ENCODE assay signal across 27 cellular contexts in the genomic region with DNA sequence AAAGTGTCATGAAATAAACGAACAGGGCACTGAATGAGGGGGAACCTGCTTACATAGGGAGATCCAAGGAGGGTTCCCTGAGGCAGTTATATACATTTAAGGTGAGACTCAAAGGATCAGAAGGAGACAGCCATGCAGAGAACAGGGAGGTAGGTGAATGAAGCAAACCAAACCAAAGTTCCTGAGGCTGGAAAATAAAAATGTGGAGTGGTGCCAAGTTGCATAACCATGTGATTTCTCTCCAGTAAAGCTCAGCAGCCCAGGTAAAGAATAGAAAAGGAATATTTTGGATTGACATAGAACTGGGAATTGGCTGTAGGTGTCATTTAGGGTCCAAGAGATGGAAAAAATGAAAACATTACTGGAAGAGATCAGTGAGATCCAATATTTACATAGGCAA.
"Had no signal": no experiment of that assay in that cellular context is flagged by ENCODE, and none has a peak within 500 bp of the region (broad histone marks: within the 10 kb centered on the region; RNA-seq: fewer than 3 reads in every experiment).

No MANE protein-coding gene starts in this region.

- FAIRE-seq: endothelial cell of umbilical vein, urothelium cell line had no signal

- DNase-seq: activated B cell treated with CpG ODN at 0.5 μM for 24 hours; activated CD4-positive, alpha-beta T cell treated with anti-CD3 and anti-CD28 coated beads for 36 hours; activated CD8-positive, alpha-beta memory T cell treated with anti-CD3 and anti-CD28 coated beads, Interleukin-2, amount 10 ng/mL, durations not matched to agents 7 days and 5 days; activated CD8-positive, alpha-beta T cell treated with anti-CD3 and anti-CD28 coated beads, Interleukin-2, amount 10 ng/mL, durations not matched to agents 7 days and 5 days; activated T-cell treated with anti-CD3 and anti-CD28 coated beads, Interleukin-2, amount 50 U/mL, for 48 hours; aorta; caudate nucleus; foreskin keratinocyte; heart left ventricle; hypothalamus; immature natural killer cell; left ventricle myocardium inferior; mesendoderm; right cardiac atrium; stimulated activated CD4-positive, alpha-beta T cell treated with anti-CD3 and anti-CD28 coated beads, Interleukin-2, amount 100 ng/mL, for 48 hours; stimulated activated naive CD4-positive, alpha-beta T cell treated with Interleukin-2 at 50 U/mL for 16 hours; T-helper 17 cell; T1000; trophoblast cell had no signal

- H3K4me3 Mint-ChIP-seq: activated B cell treated with CpG ODN at 0.5 μM for 24 hours; activated CD4-positive, alpha-beta T cell treated with anti-CD3 and anti-CD28 coated beads for 36 hours; activated CD8-positive, alpha-beta memory T cell treated with anti-CD3 and anti-CD28 coated beads, Interleukin-2, amount 10 ng/mL, durations not matched to agents 7 days and 5 days; activated CD8-positive, alpha-beta T cell treated with anti-CD3 and anti-CD28 coated beads, Interleukin-2, amount 10 ng/mL, durations not matched to agents 7 days and 5 days; activated naive CD4-positive, alpha-beta T cell treated with anti-CD3 and anti-CD28 coated beads, Interleukin-2, amount 50 U/mL, for 24 hours; brain; immature natural killer cell; natural killer cell treated with Interleukin-12 subunit alpha and Interleukin-12 subunit beta and Interleukin-15 and Interleukin-18, amount 100 ng/mL, for 72 hours; T-helper 17 cell had no signal

- H3K27me3 Mint-ChIP-seq: activated CD8-positive, alpha-beta memory T cell treated with anti-CD3 and anti-CD28 coated beads, Interleukin-2, amount 10 ng/mL, durations not matched to agents 7 days and 5 days; activated naive CD4-positive, alpha-beta T cell treated with anti-CD3 and anti-CD28 coated beads, Interleukin-2, amount 50 U/mL, for 24 hours had no signal

- H3K27ac Mint-ChIP-seq: activated B cell treated with CpG ODN at 0.5 μM for 24 hours; activated CD4-positive, alpha-beta T cell treated with anti-CD3 and anti-CD28 coated beads for 36 hours; activated CD8-positive, alpha-beta memory T cell treated with anti-CD3 and anti-CD28 coated beads, Interleukin-2, amount 10 ng/mL, durations not matched to agents 7 days and 5 days; activated CD8-positive, alpha-beta T cell treated with anti-CD3 and anti-CD28 coated beads, Interleukin-2, amount 10 ng/mL, durations not matched to agents 7 days and 5 days; activated naive CD4-positive, alpha-beta T cell treated with anti-CD3 and anti-CD28 coated beads, Interleukin-2, amount 50 U/mL, for 24 hours; activated T-helper 2 cell treated with anti-CD3 and anti-CD28 coated beads, Interferon-gamma antibody, Interleukin-2, Interleukin-4, amounts not matched to agents 10 μg/mL and 5 μg/mL and 100 μg/mL, durations not matched to agents 14 hours and 24 hours and 36 hours; brain; immature natural killer cell; natural killer cell treated with Interleukin-12 subunit alpha and Interleukin-12 subunit beta and Interleukin-15 and Interleukin-18, amount 100 ng/mL, for 72 hours; T-helper 17 cell had no signal

- H3K4me1 Mint-ChIP-seq: activated B cell treated with CpG ODN at 0.5 μM for 24 hours; activated CD4-positive, alpha-beta T cell treated with anti-CD3 and anti-CD28 coated beads for 36 hours; activated CD8-positive, alpha-beta memory T cell treated with anti-CD3 and anti-CD28 coated beads, Interleukin-2, amount 10 ng/mL, durations not matched to agents 7 days and 5 days; activated naive CD4-positive, alpha-beta T cell treated with anti-CD3 and anti-CD28 coated beads, Interleukin-2, amount 50 U/mL, for 24 hours; immature natural killer cell; T-helper 17 cell had no signal

- H3K9me3 Mint-ChIP-seq: activated naive CD4-positive, alpha-beta T cell treated with anti-CD3 and anti-CD28 coated beads, Interleukin-2, amount 50 U/mL, for 24 hours; activated T-helper 2 cell treated with anti-CD3 and anti-CD28 coated beads, Interferon-gamma antibody, Interleukin-2, Interleukin-4, amounts not matched to agents 10 μg/mL and 5 μg/mL and 100 μg/mL, durations not matched to agents 14 hours and 24 hours and 36 hours had no signal

- ATAC-seq: activated CD4-positive, alpha-beta T cell treated with anti-CD3 and anti-CD28 coated beads for 36 hours; activated CD8-positive, alpha-beta memory T cell treated with anti-CD3 and anti-CD28 coated beads, Interleukin-2, amount 10 ng/mL, durations not matched to agents 7 days and 5 days; activated CD8-positive, alpha-beta T cell treated with anti-CD3 and anti-CD28 coated beads, Interleukin-2, amount 10 ng/mL, durations not matched to agents 7 days and 5 days; esophagus mucosa; foreskin keratinocyte; heart left ventricle; mucosa of descending colon; natural killer cell treated with Interleukin-12 subunit alpha and Interleukin-12 subunit beta and Interleukin-15 and Interleukin-18, amount 100 ng/mL, for 72 hours; right cardiac atrium; T-helper 17 cell had no signal
